Comparison of ENCODE assay signal across 1 cellular context in genomic region chr18:11905613-11906012, GRCh38.
TF ChIP-seq lines count a peak whose summit lies in the region.

No MANE protein-coding gene starts in this region.

TF ChIP-seq in H1, 55 proteins besides CTCF, POLR2A, EP300 and RAD21:
- TF ChIP-seq USF2 (IDR thresholded peaks at IDR 0.05; ENCODE audit: low read length): no peak
- no peak for TF ChIP-seq ATF2 (IDR thresholded peaks at IDR 0.05; ENCODE audit: low read length)
- TF ChIP-seq GABPA (IDR thresholded peaks at IDR 0.05; ENCODE audit: borderline replicate concordance, insufficient read depth, low read length): no peak
